ENCODE assay signal across 34 cellular contexts in the genomic region with DNA sequence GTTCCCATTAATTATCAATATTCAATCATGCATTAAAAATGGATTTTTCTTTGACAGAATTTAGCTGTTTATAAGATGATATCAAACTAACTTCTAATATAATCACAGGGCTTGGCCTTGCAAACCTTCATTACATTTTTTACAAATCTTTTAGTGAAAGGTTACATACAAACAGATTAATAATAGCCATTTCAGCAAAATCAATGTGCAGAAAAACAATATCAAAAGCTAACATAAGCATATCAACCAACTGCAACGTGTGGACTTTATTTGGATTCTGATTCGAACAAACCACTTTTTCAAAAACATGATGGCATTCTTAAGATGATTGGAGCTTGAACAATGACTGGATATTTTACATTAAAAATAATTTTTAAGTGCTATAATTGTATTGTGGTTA.
"Had no signal": no experiment of that assay in that cellular context is flagged by ENCODE, and none has a peak within 500 bp of the region (broad histone marks: within the 10 kb centered on the region; RNA-seq: fewer than 3 reads in every experiment).

No MANE protein-coding gene starts in this region.

- H3K9me3 ChIP-seq: adrenal gland, body of pancreas, breast epithelium had no signal

- H3K4me1 ChIP-seq: adrenal gland, body of pancreas, breast epithelium had no signal

- FAIRE-seq: astrocyte, TTC549 had no signal

- ATAC-seq: activated CD8-positive, alpha-beta T cell treated with anti-CD3 and anti-CD28 coated beads for 36 hours; activated naive CD4-positive, alpha-beta T cell treated with anti-CD3 and anti-CD28 coated beads, Interleukin-2, amount 50 U/mL, for 72 hours; activated T-cell treated with anti-CD3 and anti-CD28 coated beads, Interleukin-2, amount 50 U/mL, for 4 hours; activated T-cell treated with anti-CD3 and anti-CD28 coated beads, Interleukin-2, amount 50 U/mL, for 72 hours; activated T-helper 17 cell treated with anti-CD3 and anti-CD28 coated beads, Interleukin-2, amount 50 U/mL, for 72 hours; body of pancreas; T-helper 17 cell had no signal

- H3K4me3 ChIP-seq: adrenal gland, body of pancreas, breast epithelium had no signal

- H3K4me1 Mint-ChIP-seq: activated B cell treated with CpG ODN at 0.5 μM for 24 hours; activated CD4-positive, alpha-beta T cell treated with anti-CD3 and anti-CD28 coated beads, Interleukin-2, amount 10 ng/mL, durations not matched to agents 24 days and 14 days; activated naive CD8-positive, alpha-beta T cell treated with anti-CD3 and anti-CD28 coated beads for 36 hours; activated T-helper 17 cell treated with anti-CD3 and anti-CD28 coated beads, Interleukin-2, amount 50 U/mL, for 72 hours had no signal

- H3K9me3 Mint-ChIP-seq: activated B cell treated with CpG ODN at 0.5 μM for 24 hours; activated CD4-positive, alpha-beta memory T cell treated with anti-CD3 and anti-CD28 coated beads for 36 hours; activated CD4-positive, alpha-beta T cell treated with anti-CD3 and anti-CD28 coated beads, Interleukin-2, amount 10 ng/mL, durations not matched to agents 24 days and 14 days; activated CD8-positive, alpha-beta T cell treated with anti-CD3 and anti-CD28 coated beads for 36 hours; activated naive CD4-positive, alpha-beta T cell treated with anti-CD3 and anti-CD28 coated beads for 36 hours; activated naive CD4-positive, alpha-beta T cell treated with anti-CD3 and anti-CD28 coated beads, Interleukin-2, amount 50 U/mL, for 72 hours; activated naive CD8-positive, alpha-beta T cell treated with anti-CD3 and anti-CD28 coated beads for 36 hours; activated T-cell treated with anti-CD3 and anti-CD28 coated beads, Interleukin-2, amount 50 U/mL, for 4 hours; activated T-cell treated with anti-CD3 and anti-CD28 coated beads, Interleukin-2, amount 50 U/mL, for 72 hours; activated T-helper 1 cell treated with anti-CD3 and anti-CD28 coated beads, Interleukin-12 subunit alpha, Interleukin-12 subunit beta, Interleukin-2, Interleukin-4 antibody, amounts not matched to agents 30 ng/mL and 10 ng/mL and 1 ng/mL, durations not matched to agents 14 hours and 24 hours and 36 hours; activated T-helper 17 cell treated with anti-CD3 and anti-CD28 coated beads, Interleukin-2, amount 50 U/mL, for 72 hours had no signal

- H3K27me3 ChIP-seq: adrenal gland, body of pancreas, brain microvascular endothelial cell, breast epithelium had no signal

- H3K36me3 ChIP-seq: adrenal gland, brain microvascular endothelial cell, breast epithelium had no signal

- H3K27me3 Mint-ChIP-seq: activated CD4-positive, alpha-beta memory T cell treated with anti-CD3 and anti-CD28 coated beads for 36 hours; activated CD4-positive, alpha-beta T cell treated with anti-CD3 and anti-CD28 coated beads, Interleukin-2, amount 10 ng/mL, durations not matched to agents 24 days and 14 days had no signal

- H3K36me3 Mint-ChIP-seq: activated CD4-positive, alpha-beta memory T cell treated with anti-CD3 and anti-CD28 coated beads for 36 hours; activated naive CD4-positive, alpha-beta T cell treated with anti-CD3 and anti-CD28 coated beads, Interleukin-2, amount 50 U/mL, for 72 hours; activated naive CD8-positive, alpha-beta T cell treated with anti-CD3 and anti-CD28 coated beads for 36 hours had no signal

- H3K27ac ChIP-seq: adrenal gland, body of pancreas, brain microvascular endothelial cell, breast epithelium, VCaP had no signal

- H3K4me3 Mint-ChIP-seq: activated B cell treated with CpG ODN at 0.5 μM for 24 hours; activated CD4-positive, alpha-beta memory T cell treated with anti-CD3 and anti-CD28 coated beads for 36 hours; activated CD4-positive, alpha-beta T cell treated with anti-CD3 and anti-CD28 coated beads, Interleukin-2, amount 10 ng/mL, durations not matched to agents 24 days and 14 days; activated CD8-positive, alpha-beta T cell treated with anti-CD3 and anti-CD28 coated beads for 36 hours; activated naive CD4-positive, alpha-beta T cell treated with anti-CD3 and anti-CD28 coated beads for 36 hours; activated naive CD8-positive, alpha-beta T cell treated with anti-CD3 and anti-CD28 coated beads for 36 hours; activated T-cell treated with anti-CD3 and anti-CD28 coated beads, Interleukin-2, amount 50 U/mL, for 4 hours; activated T-cell treated with anti-CD3 and anti-CD28 coated beads, Interleukin-2, amount 50 U/mL, for 72 hours; activated T-helper 1 cell treated with anti-CD3 and anti-CD28 coated beads, Interleukin-12 subunit alpha, Interleukin-12 subunit beta, Interleukin-2, Interleukin-4 antibody, amounts not matched to agents 30 ng/mL and 10 ng/mL and 1 ng/mL, durations not matched to agents 14 hours and 24 hours and 36 hours; activated T-helper 17 cell treated with anti-CD3 and anti-CD28 coated beads, Interleukin-2, amount 50 U/mL, for 72 hours; T-helper 17 cell had no signal

- H3K27ac Mint-ChIP-seq: activated B cell treated with CpG ODN at 0.5 μM for 24 hours; activated CD4-positive, alpha-beta memory T cell treated with anti-CD3 and anti-CD28 coated beads for 36 hours; activated CD4-positive, alpha-beta T cell treated with anti-CD3 and anti-CD28 coated beads, Interleukin-2, amount 10 ng/mL, durations not matched to agents 24 days and 14 days; activated CD8-positive, alpha-beta T cell treated with anti-CD3 and anti-CD28 coated beads for 36 hours; activated naive CD4-positive, alpha-beta T cell treated with anti-CD3 and anti-CD28 coated beads for 36 hours; activated naive CD4-positive, alpha-beta T cell treated with anti-CD3 and anti-CD28 coated beads, Interleukin-2, amount 50 U/mL, for 72 hours; activated naive CD8-positive, alpha-beta T cell treated with anti-CD3 and anti-CD28 coated beads for 36 hours; activated T-cell treated with anti-CD3 and anti-CD28 coated beads, Interleukin-2, amount 50 U/mL, for 72 hours; activated T-helper 1 cell treated with anti-CD3 and anti-CD28 coated beads, Interleukin-12 subunit alpha, Interleukin-12 subunit beta, Interleukin-2, Interleukin-4 antibody, amounts not matched to agents 30 ng/mL and 10 ng/mL and 1 ng/mL, durations not matched to agents 14 hours and 24 hours and 36 hours; activated T-helper 17 cell treated with anti-CD3 and anti-CD28 coated beads, Interleukin-2, amount 50 U/mL, for 72 hours; T-helper 17 cell had no signal

- DNase-seq: activated B cell treated with CpG ODN at 0.5 μM for 24 hours; activated CD4-positive, alpha-beta memory T cell treated with anti-CD3 and anti-CD28 coated beads for 36 hours; activated CD4-positive, alpha-beta T cell treated with anti-CD3 and anti-CD28 coated beads for 4 hours; activated CD4-positive, alpha-beta T cell treated with anti-CD3 and anti-CD28 coated beads, Interleukin-2, amount 10 ng/mL, durations not matched to agents 24 days and 14 days; activated CD4-positive, alpha-beta T cell treated with anti-CD3 and anti-CD28 coated beads, Interleukin-2, amount 50 U/mL, for 1 hour; activated CD4-positive, alpha-beta T cell treated with anti-CD3 and anti-CD28 coated beads, Interleukin-2, amount 50 U/mL, for 4 hours; activated CD4-positive, CD25-positive, alpha-beta regulatory T cell treated with anti-CD3 and anti-CD28 coated beads, Interleukin-2, amount 50 U/mL, for 72 hours; activated CD8-positive, alpha-beta memory T cell treated with anti-CD3 and anti-CD28 coated beads, Interleukin-2, amount 50 U/mL, for 4 hours; activated CD8-positive, alpha-beta T cell treated with anti-CD3 and anti-CD28 coated beads for 36 hours; activated effector memory CD4-positive, alpha-beta T cell treated with anti-CD3 and anti-CD28 coated beads, Interleukin-2, amount 50 U/mL, for 16 hours; activated gamma-delta T cell treated with Interleukin-2 at 50 U/mL for 16 hours; activated naive CD4-positive, alpha-beta T cell; activated naive CD4-positive, alpha-beta T cell treated with anti-CD3 and anti-CD28 coated beads for 36 hours; activated naive CD4-positive, alpha-beta T cell treated with anti-CD3 and anti-CD28 coated beads, Interleukin-2, amount 50 U/mL, for 16 hours; activated naive CD8-positive, alpha-beta T cell treated with anti-CD3 and anti-CD28 coated beads for 36 hours; activated T-cell treated with anti-CD3 and anti-CD28 coated beads for 4 hours; activated T-cell treated with anti-CD3 and anti-CD28 coated beads, Interleukin-2, amount 50 U/mL, for 1 hour; activated T-cell treated with anti-CD3 and anti-CD28 coated beads, Interleukin-2, amount 50 U/mL, for 4 hours; activated T-cell treated with anti-CD3 and anti-CD28 coated beads, Interleukin-2, amount 50 U/mL, for 72 hours; adrenal gland; amniotic stem cell; aorta; body of pancreas; brain microvascular endothelial cell; central memory CD4-positive, alpha-beta T cell; T-helper 17 cell; T-helper 9 cell had no signal
